ENCODE assay signal across 16 cellular contexts in the genomic region with DNA sequence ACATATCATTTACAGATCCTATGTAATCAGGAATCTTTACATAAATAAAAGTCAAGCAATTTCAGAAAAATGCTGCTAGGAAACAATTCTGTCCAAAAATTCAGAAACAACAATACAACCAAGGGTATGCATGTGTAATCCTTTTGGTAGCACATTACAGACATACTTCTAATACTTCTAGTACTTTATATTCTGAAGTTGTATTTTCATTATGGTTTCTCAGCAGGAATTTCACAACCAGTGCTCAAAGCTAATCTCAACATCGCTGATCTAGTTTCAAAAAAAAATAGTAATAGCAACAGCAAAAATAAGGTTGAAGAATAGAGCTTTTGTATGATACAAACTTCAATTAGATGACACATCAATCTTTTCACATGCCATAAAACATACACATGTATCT.
"Had no signal": no experiment of that assay in that cellular context is flagged by ENCODE, and none has a peak within 500 bp of the region (broad histone marks: within the 10 kb centered on the region; RNA-seq: fewer than 3 reads in every experiment).

No MANE protein-coding gene starts in this region.

- H3K4me1 ChIP-seq: gastrocnemius medialis, tibial nerve had no signal

- H3K4me3 Mint-ChIP-seq: activated CD8-positive, alpha-beta memory T cell treated with anti-CD3 and anti-CD28 coated beads, Interleukin-2, amount 10 ng/mL, durations not matched to agents 7 days and 5 days; activated T-cell treated with anti-CD3 and anti-CD28 coated beads, Interleukin-2, amount 50 U/mL, for 4 hours; stimulated activated effector memory CD8-positive, alpha-beta T cell treated with anti-CD3 and anti-CD28 coated beads, Interleukin-12 subunit alpha, Interleukin-12 subunit beta, amount 100 ng/mL, for 72 hours; T-helper 2 cell treated with Interferon-gamma antibody and Interleukin-4, amounts not matched to agents 5 μg/mL and 100 μg/mL, for 36 hours had no signal

- H3K27ac Mint-ChIP-seq: activated CD8-positive, alpha-beta memory T cell treated with anti-CD3 and anti-CD28 coated beads, Interleukin-2, amount 10 ng/mL, durations not matched to agents 7 days and 5 days; stimulated activated effector memory CD8-positive, alpha-beta T cell treated with anti-CD3 and anti-CD28 coated beads, Interleukin-12 subunit alpha, Interleukin-12 subunit beta, amount 100 ng/mL, for 72 hours; T-helper 2 cell treated with Interferon-gamma antibody and Interleukin-4, amounts not matched to agents 5 μg/mL and 100 μg/mL, for 36 hours had no signal

- H3K27ac ChIP-seq: dorsolateral prefrontal cortex, gastrocnemius medialis, hepatocyte, tibial nerve, vagina had no signal

- H3K27me3 ChIP-seq: dorsolateral prefrontal cortex, gastrocnemius medialis, hepatocyte, tibial nerve, vagina had no signal

- H3K4me1 Mint-ChIP-seq: stimulated activated effector memory CD8-positive, alpha-beta T cell treated with anti-CD3 and anti-CD28 coated beads, Interleukin-12 subunit alpha, Interleukin-12 subunit beta, amount 100 ng/mL, for 72 hours had no signal

- H3K9me3 Mint-ChIP-seq: T-helper 2 cell treated with Interferon-gamma antibody and Interleukin-4, amounts not matched to agents 5 μg/mL and 100 μg/mL, for 36 hours had no signal

- DNase-seq: activated CD4-positive, alpha-beta T cell treated with anti-CD3 and anti-CD28 coated beads, Interleukin-2, amount 50 U/mL, for 48 hours; activated CD4-positive, CD25-positive, alpha-beta regulatory T cell treated with anti-CD3 and anti-CD28 coated beads, Interleukin-2, amount 50 U/mL, for 72 hours; activated CD8-positive, alpha-beta memory T cell treated with anti-CD3 and anti-CD28 coated beads, Interleukin-2, amount 10 ng/mL, durations not matched to agents 7 days and 5 days; activated naive CD4-positive, alpha-beta T cell; activated T-cell treated with anti-CD3 and anti-CD28 coated beads, Interleukin-2, amount 50 U/mL, for 4 hours; cerebellar nuclear complex; dorsolateral prefrontal cortex; gastrocnemius medialis; retina; SW 1271 had no signal

- ATAC-seq: activated CD8-positive, alpha-beta memory T cell treated with anti-CD3 and anti-CD28 coated beads, Interleukin-2, amount 10 ng/mL, durations not matched to agents 7 days and 5 days; activated T-cell treated with anti-CD3 and anti-CD28 coated beads, Interleukin-2, amount 50 U/mL, for 4 hours; gastrocnemius medialis; stimulated activated effector memory CD8-positive, alpha-beta T cell treated with anti-CD3 and anti-CD28 coated beads, Interleukin-12 subunit alpha, Interleukin-12 subunit beta, amount 100 ng/mL, for 72 hours had no signal

- H3K9me3 ChIP-seq: gastrocnemius medialis, tibial nerve, vagina had no signal

- H3K36me3 Mint-ChIP-seq: activated CD8-positive, alpha-beta memory T cell treated with anti-CD3 and anti-CD28 coated beads, Interleukin-2, amount 10 ng/mL, durations not matched to agents 7 days and 5 days; stimulated activated effector memory CD8-positive, alpha-beta T cell treated with anti-CD3 and anti-CD28 coated beads, Interleukin-12 subunit alpha, Interleukin-12 subunit beta, amount 100 ng/mL, for 72 hours had no signal

- H3K4me3 ChIP-seq: dorsolateral prefrontal cortex, gastrocnemius medialis, hepatocyte, smooth muscle cell, tibial nerve, vagina had no signal

- H3K36me3 ChIP-seq: gastrocnemius medialis, tibial nerve, vagina had no signal

- H3K27me3 Mint-ChIP-seq: activated CD8-positive, alpha-beta memory T cell treated with anti-CD3 and anti-CD28 coated beads, Interleukin-2, amount 10 ng/mL, durations not matched to agents 7 days and 5 days had no signal
